ENCODE assay signal across 8 cellular contexts in genomic region chr17:44220211-44221071, GRCh38. TPM values are rescaled to one million over a fixed set of nuclear protein-coding genes. Genes with fewer than 3 reads are reported as not detected.
DNase-seq lines count a peak whose midpoint lies in the region; ATAC-seq and TF ChIP-seq lines count a peak whose summit lies in the region.

No MANE protein-coding gene starts in this region.

- H3K9ac ChIP-seq in SK-N-SH, result peak overlapping the region; percentile 97

- TF ChIP-seq EP300 in SK-N-SH (IDR thresholded peaks at IDR 0.05; ENCODE audit: borderline replicate concordance in 1 of 2, low read depth in 1 of 2, low read length in 1 of 2), result no peak

- peaks cover 47% of the 10 kb centered on the region for H3K79me2 ChIP-seq in SK-N-SH (ENCODE audit: insufficient read depth)

- H3K4me3 ChIP-seq in SK-N-SH (ENCODE audit: low read depth in 2 of 2, low read length in 1 of 2) (peak overlapping the region; percentile 91 to 93), right cardiac atrium (ENCODE audit: low read length) (peak overlapping the region; percentile 98)

- WGBS in SK-N-SH (ENCODE audit: low lambda C conversion rate), result 2% methylated on average over 44 of the region's 109 CpGs
- under 1% methylated on average over 109 of the region's 109 CpGs for WGBS in right cardiac atrium

- intact Hi-C loops in right cardiac atrium (cut with DNase I), result loop anchor here in 2 of 4 donors (2.0 to 5.0 kb wide), 2 partner anchors 102 to 104 kb away; partner anchors contain the start of gene SLC25A39 (in 2 of the 2)

- peak; percentile 53 for DNase-seq in EH (ENCODE audit: low read depth)
- DNase-seq in SK-N-SH, result peak; percentile 71
- peak in 37 of 58 donors; percentile 30 to 73 (median 59) for DNase-seq in anterior cingulate cortex (lab: John Stamatoyannopoulos, UW)
- DNase-seq in right cardiac atrium, result peak; percentile 59 to 86 (median 85)
- peak; percentile 85 for DNase-seq in retina
- no peak for DNase-seq in mesenteric fat pad (ENCODE audit: low spot score)

- H3K27me3 ChIP-seq in SK-N-SH (ENCODE audit: insufficient read depth) (no peaks in the 10 kb centered on the region), right cardiac atrium (ENCODE audit: control insufficient read depth, insufficient read depth) (no peaks in the 10 kb centered on the region)

- ATAC-seq in HG03025 (IDR thresholded peaks at IDR 0.05; ENCODE audit: low FRiP score, unreplicated experiment) (peak; percentile 6), right cardiac atrium (peak; percentile 38 to 57), HG03354 (IDR thresholded peaks at IDR 0.05; ENCODE audit: poor library complexity, severe bottlenecking, unreplicated experiment) (no peak)

- peaks cover 37% of the 10 kb centered on the region for H3F3A ChIP-seq in SK-N-SH (replicated peaks; ENCODE audit: insufficient read depth)

- H3K9me3 ChIP-seq in SK-N-SH (no peaks in the 10 kb centered on the region), right cardiac atrium (ENCODE audit: control insufficient read depth, low read length) (no peaks in the 10 kb centered on the region)

- H2AFZ ChIP-seq in SK-N-SH (ENCODE audit: low read depth), result no peak overlapping the region

- no peak for TF ChIP-seq RAD21 in SK-N-SH (IDR thresholded peaks at IDR 0.05; ENCODE audit: low read length)

- peaks cover 18% of the 10 kb centered on the region for H4K20me1 ChIP-seq in SK-N-SH (ENCODE audit: insufficient read depth)

- no peaks in the 10 kb centered on the region for H3K9me2 ChIP-seq in SK-N-SH

- H3K27ac ChIP-seq in SK-N-SH (ENCODE audit: low read depth in 2 of 2, low read length in 1 of 2) (peak overlapping the region; percentile 87 to 97), right cardiac atrium (ENCODE audit: low read length) (peak overlapping the region; percentile 95)

- POLR2A ChIA-PET in SK-N-SH (lab: Yijun Ruan, JAX), result interaction anchor here (0.6 to 3.5 kb wide), 8 partner anchors 16 to 111 kb away, joined by 3 to 34 read pairs (median 4); partner anchors contain the start of genes RUNDC3A and SLC25A39

- H3K4me1 ChIP-seq in SK-N-SH (ENCODE audit: control insufficient read depth in 1 of 2, insufficient read depth in 2 of 2, low read depth in 1 of 2, low read length in 1 of 2) (peaks cover 25 to 30% of the 10 kb centered on the region in 2 experiments), right cardiac atrium (ENCODE audit: control insufficient read depth, insufficient read depth, low read length) (peaks cover 14% of the 10 kb centered on the region)

- TF ChIP-seq CTCF in SK-N-SH (IDR thresholded peaks at IDR 0.05), result no peak

- CTCF ChIA-PET in SK-N-SH (lab: Yijun Ruan, JAX), result interaction anchor here (0.9 to 5.7 kb wide), 14 partner anchors 10 to 130 kb away, joined by 3 to 61 read pairs (median 8); partner anchors contain the start of genes ATXN7L3, GRN, RUNDC3A and SLC25A39

- H3K36me3 ChIP-seq in SK-N-SH (replicated peaks in 1 of 2; ENCODE audit: control insufficient read depth in 1 of 2, insufficient read depth in 2 of 2, low read length in 1 of 2), result peaks cover 19% of the 10 kb centered on the region in 2 experiments

- peak overlapping the region; percentile 95 for H3K4me2 ChIP-seq in SK-N-SH

TF ChIP-seq in SK-N-SH, 30 proteins besides CTCF, POLR2A, EP300 and RAD21:
- TF ChIP-seq MAX (IDR thresholded peaks at IDR 0.05; ENCODE audit: low read depth) (0 out of 2 replicates have a peak, but pooled peaks have one; percentile 10), TAF1 (IDR thresholded peaks at IDR 0.05; ENCODE audit: borderline replicate concordance, low read depth, low read length) (peak; percentile 25; the same call in 1 of the 2 replicates), PBX3 (IDR thresholded peaks at IDR 0.05) (0 out of 2 replicates have a peak, but pooled peaks have one; percentile 1), YY1 (IDR thresholded peaks at IDR 0.05; ENCODE audit: low read depth) (0 out of 2 replicates have a peak, but pooled peaks have one; percentile 46)
- TF ChIP-seq, protein P1, sequence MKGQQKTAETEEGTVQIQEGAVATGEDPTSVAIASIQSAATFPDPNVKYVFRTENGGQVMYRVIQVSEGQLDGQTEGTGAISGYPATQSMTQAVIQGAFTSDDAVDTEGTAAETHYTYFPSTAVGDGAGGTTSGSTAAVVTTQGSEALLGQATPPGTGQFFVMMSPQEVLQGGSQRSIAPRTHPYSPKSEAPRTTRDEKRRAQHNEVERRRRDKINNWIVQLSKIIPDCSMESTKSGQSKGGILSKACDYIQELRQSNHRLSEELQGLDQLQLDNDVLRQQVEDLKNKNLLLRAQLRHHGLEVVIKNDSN (IDR thresholded peaks at IDR 0.05; ENCODE audit: borderline replicate concordance, low read depth), result no peak
TF ChIP-seq in SK-N-SH: peak in this region for 4.

RNA-seq across cellular contexts. Expression of gene UBTF, which starts 1.0 kb away (rescaled TPM):
- polyA plus RNA-seq in SK-N-SH (2012; rRNA removed) (33.4 and 37.2 TPM in 2 replicates), right cardiac atrium (43.5 TPM)
- polyA plus RNA-seq in SK-N-SH (2012; cell fraction: cytosol; rRNA removed), result 32.7 and 34.7 TPM in 2 replicates
- 51.1 and 56.2 TPM in 2 replicates for polyA plus RNA-seq in SK-N-SH (2012; cell fraction: nucleus; rRNA removed)
- total RNA-seq in right cardiac atrium (10 to 100 TPM; 36.7 to 63.4 (median 58.6) TPM), mesenteric fat pad (41.2 TPM)

RNA-seq across cellular contexts. Expression of gene ATXN7L3, which starts 20.8 kb away (rescaled TPM):
- polyA plus RNA-seq in SK-N-SH (2012; rRNA removed) (47.7 and 57.9 TPM in 2 replicates), right cardiac atrium (31.0 TPM)
- 40.2 and 42.2 TPM in 2 replicates for polyA plus RNA-seq in SK-N-SH (2012; cell fraction: cytosol; rRNA removed)
- polyA plus RNA-seq in SK-N-SH (2012; cell fraction: nucleus; rRNA removed), result 140 and 171 TPM in 2 replicates
- total RNA-seq in right cardiac atrium (10 to 100 TPM; 37.5 to 52.7 (median 41.2) TPM), mesenteric fat pad (64.5 TPM)

RNA-seq across cellular contexts. Expression of gene TMUB2, which starts 33.7 kb away (rescaled TPM):
- polyA plus RNA-seq in SK-N-SH (2012; rRNA removed) (49.5 and 62.2 TPM in 2 replicates), right cardiac atrium (26.3 TPM)
- 22.1 and 29.1 TPM in 2 replicates for polyA plus RNA-seq in SK-N-SH (2012; cell fraction: cytosol; rRNA removed)
- polyA plus RNA-seq in SK-N-SH (2012; cell fraction: nucleus; rRNA removed), result 195 and 198 TPM in 2 replicates
- total RNA-seq in right cardiac atrium (10 to 100 TPM; 23.5 to 27.6 (median 26.6) TPM), mesenteric fat pad (35.8 TPM)

RNA-seq across cellular contexts. Expression of gene SLC4A1, which starts 47.5 kb away (rescaled TPM):
- not detected in 2 replicates for polyA plus RNA-seq in SK-N-SH (2012; rRNA removed)
- polyA plus RNA-seq in SK-N-SH (2012; cell fraction: cytosol; rRNA removed), result not detected in 2 replicates
- polyA plus RNA-seq in SK-N-SH (2012; cell fraction: nucleus; rRNA removed), result 0.08 TPM in 1 of 2 replicates, not detected in the other
- total RNA-seq in right cardiac atrium, result under 1 TPM in 3 of 4 donors, not detected in 1; 0.31 to 0.72 (median 0.46) TPM
- 0.16 TPM for polyA plus RNA-seq in right cardiac atrium
- 0.35 TPM for total RNA-seq in mesenteric fat pad

RNA-seq across cellular contexts. Expression of gene ASB16, which starts 49.9 kb away (rescaled TPM):
- polyA plus RNA-seq in SK-N-SH (2012; rRNA removed) (not detected in 2 replicates), right cardiac atrium (5.4 TPM)
- 0.01 and 0.03 TPM in 2 replicates for polyA plus RNA-seq in SK-N-SH (2012; cell fraction: cytosol; rRNA removed)
- polyA plus RNA-seq in SK-N-SH (2012; cell fraction: nucleus; rRNA removed), result 0.14 TPM in 2 replicates
- total RNA-seq in right cardiac atrium (10 to 100 TPM in 2 of 4 donors, 1 to 10 TPM in 2; 5.3 to 11.3 (median 9.7) TPM), mesenteric fat pad (not detected)
